In the genomic region with DNA sequence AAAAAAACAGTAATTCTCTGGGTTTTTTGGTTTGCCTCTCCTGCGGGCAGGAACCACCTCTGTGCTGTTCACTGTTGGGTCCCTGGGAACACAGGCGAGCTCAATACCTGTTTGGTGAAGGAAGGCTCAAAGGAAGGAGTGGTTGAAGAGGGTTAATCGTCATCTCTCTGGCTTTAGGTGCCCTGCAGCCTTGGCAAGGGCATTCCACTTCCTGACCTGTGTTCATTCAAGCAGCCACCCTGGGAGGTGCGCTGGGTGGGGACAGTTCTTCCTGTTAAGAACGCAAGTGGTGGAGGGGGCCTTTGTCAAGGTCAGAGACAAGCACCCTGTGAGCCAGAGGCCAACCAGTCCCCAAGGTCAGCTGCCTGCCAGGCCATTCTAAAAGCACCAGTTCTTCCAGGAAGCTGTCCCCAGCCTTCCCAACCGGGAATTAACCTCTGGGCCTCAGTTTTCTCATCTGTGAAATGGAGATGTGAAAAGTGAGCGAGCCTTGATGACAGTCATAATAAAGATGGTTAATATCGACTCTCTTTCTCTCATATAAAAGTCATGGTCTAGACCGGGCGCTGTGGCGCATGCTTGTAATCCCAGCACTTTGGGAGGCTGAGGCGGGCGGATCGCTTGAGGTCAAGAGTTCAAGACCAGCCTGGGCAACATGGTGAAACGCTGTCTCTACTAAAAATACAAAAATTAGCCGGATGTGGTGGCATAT, we compare ENCODE assay signal across 11 cellular contexts. TPM values are rescaled to one million over a fixed set of nuclear protein-coding genes. Genes with fewer than 3 reads are reported as not detected.
A peak's percentile ranks its signal among the peaks of the same experiment; 100 is the strongest.
DNase-seq lines count a peak whose midpoint lies in the region; ATAC-seq, FAIRE-seq and TF ChIP-seq lines count a peak whose summit lies in the region.
"Had no signal": no experiment of that assay in that cellular context is flagged by ENCODE, and none has a peak within 500 bp of the region (broad histone marks: within the 10 kb centered on the region; RNA-seq: fewer than 3 reads in every experiment).

No MANE protein-coding gene starts in this region.

- H3K79me2 ChIP-seq in parathyroid adenoma, result no peaks in the 10 kb centered on the region

- no peak overlapping the region for H3K9ac ChIP-seq in parathyroid adenoma

- TF ChIP-seq CTCF in parathyroid adenoma (IDR thresholded peaks at IDR 0.05) (no peak), prostate gland (IDR thresholded peaks at IDR 0.05) (no peak), tibial artery (IDR thresholded peaks at IDR 0.05) (no peak)

- H3K9me3 ChIP-seq in parathyroid adenoma (ENCODE audit: control insufficient read depth, low read length), result no peaks in the 10 kb centered on the region
- no peaks in the 10 kb centered on the region for H3K9me3 ChIP-seq in prostate gland
- H3K9me3 ChIP-seq in tibial artery, result no peaks in the 10 kb centered on the region

- H3K9me3 Mint-ChIP-seq in T-helper 1 cell treated with Interleukin-12 subunit alpha and Interleukin-12 subunit beta and Interleukin-4 antibody, amounts not matched to agents 30 μg/mL and 1 μg/mL, for 36 hours, result no peaks in the 10 kb centered on the region
- H3K9me3 Mint-ChIP-seq in dendritic cell treated with granulocyte-macrophage colony-stimulating factor and Interleukin-4, amounts not matched to agents 40 ng/mL and 50 ng/mL, for 4 days, result no peaks in the 10 kb centered on the region

- peak; percentile 5 for FAIRE-seq in GM12892 (lab: Jason Lieb, UNC)
- FAIRE-seq: G401.6 had no signal

- ATAC-seq in GM19023 (IDR thresholded peaks at IDR 0.05; ENCODE audit: unreplicated experiment) (no peak), HG03280 (IDR thresholded peaks at IDR 0.05; ENCODE audit: unreplicated experiment) (no peak)

- H2AFZ ChIP-seq in parathyroid adenoma, result peak overlapping the region; percentile 42

- TF ChIP-seq POLR2A in GM12892 (IDR thresholded peaks at IDR 0.05; ENCODE audit: low read depth, low read length), result no peak
- TF ChIP-seq POLR2A in prostate gland (IDR thresholded peaks at IDR 0.05), result no peak

- intact Hi-C loops in dendritic cell treated with granulocyte-macrophage colony-stimulating factor and Interleukin-4, amounts not matched to agents 40 ng/mL and 50 ng/mL, for 4 days (cut with micrococcal nuclease), result no loop called here
- intact Hi-C loops in prostate gland (cut with DNase I) (no loop called here), tibial artery (cut with DNase I; ENCODE audit: low total_unique reads) (no loop called here)

- peak overlapping the region; percentile 19 for H3K27ac ChIP-seq in parathyroid adenoma
- no peak overlapping the region for H3K27ac ChIP-seq in prostate gland
- H3K27ac ChIP-seq in tibial artery, result no peak overlapping the region
- H3K27ac ChIP-seq: SK-N-MC had no signal

- H3K4me1 ChIP-seq in parathyroid adenoma (no peaks in the 10 kb centered on the region), prostate gland (replicated peaks) (no peaks in the 10 kb centered on the region), tibial artery (peaks cover 0 to 3% (median 2%) of the 10 kb centered on the region in 4 donors)

- H3K4me3 ChIP-seq in parathyroid adenoma (ENCODE audit: low read depth, low read length), result no peak overlapping the region
- no peak overlapping the region for H3K4me3 ChIP-seq in prostate gland
- H3K4me3 ChIP-seq in tibial artery, result no peak overlapping the region
- H3K4me3 ChIP-seq: SK-N-MC had no signal

- H3K27me3 Mint-ChIP-seq in T-helper 1 cell treated with Interleukin-12 subunit alpha and Interleukin-12 subunit beta and Interleukin-4 antibody, amounts not matched to agents 30 μg/mL and 1 μg/mL, for 36 hours (ENCODE audit: low read depth), result no peaks in the 10 kb centered on the region
- no peaks in the 10 kb centered on the region for H3K27me3 Mint-ChIP-seq in dendritic cell treated with granulocyte-macrophage colony-stimulating factor and Interleukin-4, amounts not matched to agents 40 ng/mL and 50 ng/mL, for 4 days

- H3K36me3 ChIP-seq in parathyroid adenoma (ENCODE audit: control insufficient read depth, insufficient read depth, low read length), result no peaks in the 10 kb centered on the region
- no peaks in the 10 kb centered on the region for H3K36me3 ChIP-seq in prostate gland
- peaks cover 0 to 5% (median 0%) of the 10 kb centered on the region in 3 donors for H3K36me3 ChIP-seq in tibial artery

- WGBS in prostate gland, result 86% methylated on average over 16 of the region's 16 CpGs

- H3K27me3 ChIP-seq in parathyroid adenoma (ENCODE audit: control insufficient read depth, insufficient read depth, low read length), result no peaks in the 10 kb centered on the region
- H3K27me3 ChIP-seq in prostate gland (replicated peaks; ENCODE audit: insufficient read depth), result no peaks in the 10 kb centered on the region
- H3K27me3 ChIP-seq in tibial artery, result no peaks in the 10 kb centered on the region

- DNase-seq in GM12892 (ENCODE audit: insufficient read length) (no peak), prostate gland (ENCODE audit: low spot score) (no peak), tibial artery (no peak)
- DNase-seq: NCI-H187 had no signal

- H3K27ac Mint-ChIP-seq in T-helper 1 cell treated with Interleukin-12 subunit alpha and Interleukin-12 subunit beta and Interleukin-4 antibody, amounts not matched to agents 30 μg/mL and 1 μg/mL, for 36 hours, result peak overlapping the region; percentile 97
- peak overlapping the region; percentile 100 for H3K27ac Mint-ChIP-seq in dendritic cell treated with granulocyte-macrophage colony-stimulating factor and Interleukin-4, amounts not matched to agents 40 ng/mL and 50 ng/mL, for 4 days

- H3K36me3 Mint-ChIP-seq in T-helper 1 cell treated with Interleukin-12 subunit alpha and Interleukin-12 subunit beta and Interleukin-4 antibody, amounts not matched to agents 30 μg/mL and 1 μg/mL, for 36 hours (ENCODE audit: low read depth), result peaks cover 29% of the 10 kb centered on the region
- H3K36me3 Mint-ChIP-seq in dendritic cell treated with granulocyte-macrophage colony-stimulating factor and Interleukin-4, amounts not matched to agents 40 ng/mL and 50 ng/mL, for 4 days (ENCODE audit: low read depth), result peaks cover 38% of the 10 kb centered on the region

- H3K4me2 ChIP-seq in parathyroid adenoma (ENCODE audit: low read length), result no peak overlapping the region

- H3K4me3 Mint-ChIP-seq in T-helper 1 cell treated with Interleukin-12 subunit alpha and Interleukin-12 subunit beta and Interleukin-4 antibody, amounts not matched to agents 30 μg/mL and 1 μg/mL, for 36 hours, result peak overlapping the region; percentile 69
- no peak overlapping the region for H3K4me3 Mint-ChIP-seq in dendritic cell treated with granulocyte-macrophage colony-stimulating factor and Interleukin-4, amounts not matched to agents 40 ng/mL and 50 ng/mL, for 4 days

- peaks cover 64% of the 10 kb centered on the region for H3K4me1 Mint-ChIP-seq in T-helper 1 cell treated with Interleukin-12 subunit alpha and Interleukin-12 subunit beta and Interleukin-4 antibody, amounts not matched to agents 30 μg/mL and 1 μg/mL, for 36 hours (ENCODE audit: low read depth)
- H3K4me1 Mint-ChIP-seq in dendritic cell treated with granulocyte-macrophage colony-stimulating factor and Interleukin-4, amounts not matched to agents 40 ng/mL and 50 ng/mL, for 4 days (ENCODE audit: low read depth), result peaks cover 90% of the 10 kb centered on the region

RNA-seq across cellular contexts. Expression of a gene that starts 6.3 kb away (rescaled TPM):
- 32.0 TPM for polyA plus RNA-seq in GM12892 (2012; ENCODE audit: missing spikeins)
- 10 to 100 TPM in 1 of 2 donors, 1 to 10 TPM in 1; 9.5 to 23.5 TPM for total RNA-seq in prostate gland

RNA-seq across cellular contexts. Expression of a gene that starts 16.6 kb away (rescaled TPM):
- 2.1 TPM for polyA plus RNA-seq in GM12892 (2012; ENCODE audit: missing spikeins)
- 10 to 100 TPM; 19.2 to 27.5 TPM for total RNA-seq in prostate gland
